ENCODE assay signal across 19 cellular contexts in the genomic region with DNA sequence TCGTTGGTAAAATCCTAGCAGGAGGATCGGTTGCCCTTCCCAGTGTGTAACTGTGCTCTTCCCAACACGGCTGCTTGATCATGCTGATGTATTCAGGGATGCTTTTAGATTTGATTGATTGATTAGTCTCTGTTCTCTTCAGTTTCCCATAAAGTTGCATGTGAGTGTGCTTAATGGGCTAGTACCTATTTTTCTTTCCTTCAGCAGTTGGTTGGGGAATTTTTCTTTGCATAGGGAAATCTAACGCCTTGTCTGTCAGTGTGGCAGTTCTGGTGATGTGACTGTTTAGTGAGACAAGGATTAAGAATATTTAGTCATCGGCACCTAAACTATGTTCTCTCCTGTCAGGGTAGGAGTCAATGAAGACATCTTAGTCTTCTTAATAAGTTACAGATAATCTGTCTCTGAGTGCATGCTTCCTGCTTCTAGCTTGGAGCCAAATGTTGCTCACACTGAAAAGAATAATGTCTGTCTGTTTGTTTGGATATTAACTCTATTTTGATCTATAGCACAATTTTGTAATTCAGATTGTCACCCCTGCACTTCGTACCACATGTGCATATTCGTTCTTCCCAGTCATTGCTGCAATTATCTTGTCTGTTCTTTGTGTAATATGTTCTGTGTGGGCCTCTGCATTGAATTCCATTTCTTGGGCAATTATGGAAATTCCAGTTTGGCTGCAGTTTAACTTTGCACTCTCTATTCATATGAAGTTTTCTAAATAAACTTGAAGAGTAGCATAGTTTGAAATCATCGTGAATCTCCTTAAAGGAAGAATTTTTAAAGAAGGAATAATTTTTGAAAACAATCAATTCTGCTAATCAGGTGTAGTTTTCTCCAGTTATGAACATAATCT.
"Had no signal": no experiment of that assay in that cellular context is flagged by ENCODE, and none has a peak within 500 bp of the region (broad histone marks: within the 10 kb centered on the region; RNA-seq: fewer than 3 reads in every experiment).

No MANE protein-coding gene starts in this region.

- H3K27ac Mint-ChIP-seq: activated CD8-positive, alpha-beta T cell treated with anti-CD3 and anti-CD28 coated beads for 36 hours; activated naive CD4-positive, alpha-beta T cell treated with anti-CD3 and anti-CD28 coated beads, Interleukin-2, amount 50 U/mL, for 72 hours; activated T-cell treated with anti-CD3 and anti-CD28 coated beads, Interleukin-2, amount 50 U/mL, for 72 hours; stimulated activated naive CD8-positive, alpha-beta T cell treated with anti-CD3 and anti-CD28 coated beads, Interleukin-15, amount 100 ng/mL, for 72 hours; WTC11 had no signal

- H3K36me3 Mint-ChIP-seq: activated naive CD4-positive, alpha-beta T cell treated with anti-CD3 and anti-CD28 coated beads, Interleukin-2, amount 50 U/mL, for 72 hours; brain had no signal

- H3K27me3 ChIP-seq: ovary, sigmoid colon, spleen, testis had no signal

- H3K4me1 ChIP-seq: lower lobe of right lung, sigmoid colon, spleen, testis had no signal

- H3K36me3 ChIP-seq: lower lobe of right lung, ovary, sigmoid colon, spleen had no signal

- H3K4me3 ChIP-seq: lower lobe of right lung, ovary, sigmoid colon, spleen, testis had no signal

- H3K27ac ChIP-seq: lower lobe of right lung, ovary, sigmoid colon, spleen, testis had no signal

- H3K9me3 ChIP-seq: lower lobe of right lung, ovary, sigmoid colon, testis had no signal

- H3K27me3 Mint-ChIP-seq: brain had no signal

- H3K4me3 Mint-ChIP-seq: activated CD8-positive, alpha-beta T cell treated with anti-CD3 and anti-CD28 coated beads for 36 hours; activated T-cell treated with anti-CD3 and anti-CD28 coated beads, Interleukin-2, amount 50 U/mL, for 72 hours; brain; stimulated activated naive CD8-positive, alpha-beta T cell treated with anti-CD3 and anti-CD28 coated beads, Interleukin-15, amount 100 ng/mL, for 72 hours; WTC11 had no signal

- H3K4me1 Mint-ChIP-seq: stimulated activated naive CD8-positive, alpha-beta T cell treated with anti-CD3 and anti-CD28 coated beads, Interleukin-15, amount 100 ng/mL, for 72 hours had no signal

- DNase-seq: activated CD4-positive, alpha-beta T cell treated with anti-CD3 and anti-CD28 coated beads for 4 hours; activated CD8-positive, alpha-beta memory T cell treated with anti-CD3 and anti-CD28 coated beads, Interleukin-2, amount 50 U/mL, for 4 hours; activated CD8-positive, alpha-beta T cell treated with anti-CD3 and anti-CD28 coated beads for 36 hours; activated gamma-delta T cell; activated T-cell treated with anti-CD3 and anti-CD28 coated beads, Interleukin-2, amount 50 U/mL, for 72 hours; cortex of kidney; effector CD4-positive, alpha-beta T cell; left cardiac atrium; lower lobe of right lung; midbrain; ovary; sigmoid colon; spleen; stimulated activated naive CD8-positive, alpha-beta T cell treated with anti-CD3 and anti-CD28 coated beads, Interleukin-15, amount 100 ng/mL, for 72 hours; SW 1271; testis had no signal

- H3K9me3 Mint-ChIP-seq: activated CD8-positive, alpha-beta T cell treated with anti-CD3 and anti-CD28 coated beads for 36 hours; activated naive CD4-positive, alpha-beta T cell treated with anti-CD3 and anti-CD28 coated beads, Interleukin-2, amount 50 U/mL, for 72 hours; activated T-cell treated with anti-CD3 and anti-CD28 coated beads, Interleukin-2, amount 50 U/mL, for 72 hours had no signal
